ENCODE assay signal across 29 cellular contexts in the genomic region with DNA sequence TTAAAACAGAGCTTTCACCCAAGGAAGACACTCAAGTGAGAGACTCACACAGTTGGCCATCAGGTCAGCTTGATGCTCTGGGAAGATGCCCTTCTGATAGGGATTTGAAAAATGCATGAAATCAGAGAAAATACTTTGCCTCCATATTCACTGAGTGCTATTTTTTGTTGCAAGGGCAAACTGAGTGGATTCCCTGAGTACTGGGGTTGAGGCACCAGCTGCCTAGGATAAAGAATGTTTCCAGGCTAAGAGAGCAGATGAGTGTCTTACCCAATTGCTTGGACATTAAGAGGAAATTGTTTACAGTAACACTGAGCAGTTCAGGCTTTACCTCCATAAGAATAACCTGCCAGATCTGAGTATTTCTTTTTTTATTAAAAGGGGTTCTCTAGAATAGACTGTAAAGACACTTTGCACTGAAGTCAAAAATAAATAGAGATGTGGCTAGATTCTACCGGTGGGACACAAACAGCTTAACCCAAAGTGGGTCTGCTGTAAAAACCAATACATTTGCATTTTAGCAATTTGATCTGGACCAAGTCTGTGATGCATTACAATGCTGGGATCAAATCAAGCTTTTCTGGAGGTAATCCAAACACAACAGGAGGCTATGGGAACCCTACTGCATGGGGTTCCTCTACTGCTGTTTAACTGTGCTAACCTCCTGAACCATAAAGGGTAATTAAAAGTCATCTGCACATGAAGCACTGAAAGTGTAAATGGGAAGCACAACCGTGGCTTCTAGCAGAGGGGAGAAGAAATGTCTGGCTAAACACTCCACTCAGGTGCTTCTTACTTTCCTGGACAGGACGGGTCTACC.
DNase-seq lines count a peak whose midpoint lies in the region; ATAC-seq and TF ChIP-seq lines count a peak whose summit lies in the region.
"Had no signal": no experiment of that assay in that cellular context is flagged by ENCODE, and none has a peak within 500 bp of the region (broad histone marks: within the 10 kb centered on the region; RNA-seq: fewer than 3 reads in every experiment).

No MANE protein-coding gene starts in this region.

- H3K14ac ChIP-seq in IMR-90 (replicated peaks; ENCODE audit: low read depth, low read length) (0 out of 2 replicates have a peak overlapping the region, but pooled peaks have one; percentile 24), mesenchymal stem cell (ENCODE audit: low read length in 2 of 2) (no peak overlapping the region)

- H3K4ac ChIP-seq in IMR-90 (ENCODE audit: low read depth, low read length) (no peak overlapping the region), mesenchymal stem cell (ENCODE audit: low read depth in 1 of 2, low read length in 2 of 2) (peak overlapping the region in 1 of 2 experiments; percentile 35)

- CTCF ChIA-PET in IMR-90 (lab: Yijun Ruan, JAX) (interaction anchor here (0.8 to 1.2 kb wide), 3 partner anchors 15 to 22 kb away, joined by 3 read pairs; no protein-coding TSS in a partner anchor), OCI-LY7 (lab: Charles Lee; ENCODE audit: unreplicated experiment) (no interaction called here)

- TF ChIP-seq CTCF in IMR-90 (conservative IDR thresholded peaks at IDR 0.05; ENCODE audit: low read depth, low read length) = no peak
- no peak for TF ChIP-seq CTCF in OCI-LY7 (conservative IDR thresholded peaks at IDR 0.05; ENCODE audit: low read length)

- 0% methylated on average over 1 of the region's 3 CpGs; no CpG with 5 or more reads in 1 of the 2 experiments for WGBS in IMR-90 (ENCODE audit: extremely low coverage in 2 of 2, insufficient read length in 1 of 2), 2 experiments
- 80% methylated on average over 3 of the region's 3 CpGs for WGBS in mesenchymal stem cell

- H3K18ac ChIP-seq in IMR-90 (ENCODE audit: low read depth, low read length) = peak overlapping the region; percentile 60; the same call in 1 of the 2 replicates
- H3K18ac ChIP-seq in mesenchymal stem cell (ENCODE audit: low read depth in 1 of 2, low read length in 2 of 2) = peak overlapping the region in 1 of 2 experiments; percentile 19

- no peak overlapping the region for H4K5ac ChIP-seq in IMR-90 (ENCODE audit: low read depth, low read length)

- H2AK5ac ChIP-seq in IMR-90 (ENCODE audit: low read depth, low read length) (no peak overlapping the region), mesenchymal stem cell (ENCODE audit: low read length, severe bottlenecking) (no peak overlapping the region)

- H3K9ac ChIP-seq in IMR-90 (ENCODE audit: low read depth, low read length) (no peak overlapping the region), mesenchymal stem cell (ENCODE audit: low read length) (no peak overlapping the region)

- H4K8ac ChIP-seq in IMR-90 (ENCODE audit: low read depth in 2 of 2, low read length in 2 of 2) = no peak overlapping the region
- H4K8ac ChIP-seq in mesenchymal stem cell (ENCODE audit: low read length) = no peak overlapping the region

- H3K23ac ChIP-seq in IMR-90 (ENCODE audit: low read depth, low read length) (no peak overlapping the region), mesenchymal stem cell (ENCODE audit: low read length in 2 of 2) (no peak overlapping the region)

- H3K9me2 ChIP-seq in OCI-LY7 (ENCODE audit: insufficient read depth, low read length) = no peaks in the 10 kb centered on the region

- no peak for TF ChIP-seq POLR2A in IMR-90 (IDR thresholded peaks at IDR 0.05; ENCODE audit: low read depth, low read length)

- no peaks in the 10 kb centered on the region for H4K20me1 ChIP-seq in IMR-90 (ENCODE audit: insufficient read depth, low read length)
- no peaks in the 10 kb centered on the region for H4K20me1 ChIP-seq in OCI-LY7 (ENCODE audit: insufficient read depth, low read length)

- dilution Hi-C loops in IMR-90 (cut with HindIII; ENCODE audit: low sequenced_read_pairs, unreplicated experiment) = no loop called here

- in situ Hi-C loops in IMR-90 (cut with MboI; ENCODE audit: low sequenced_read_pairs) = loop anchor here (10.0 kb wide), 4 partner anchors 561 to 1301 kb away; no protein-coding TSS in a partner anchor

- H3K36me3 ChIP-seq in IMR-90 (ENCODE audit: control insufficient read depth, insufficient read depth, low read length) (no peaks in the 10 kb centered on the region), OCI-LY7 (ENCODE audit: insufficient read depth, low read length) (no peaks in the 10 kb centered on the region), mesenchymal stem cell (ENCODE audit: control insufficient read depth in 1 of 2, insufficient read depth in 2 of 2, low read depth in 1 of 2, low read length in 2 of 2) (no peaks in the 10 kb centered on the region)
- H3K36me3 ChIP-seq: gastrocnemius medialis, prostate gland had no signal

- H2BK12ac ChIP-seq in mesenchymal stem cell (ENCODE audit: low read length in 2 of 2) = peak overlapping the region in 1 of 2 experiments; percentile 59

- no peaks in the 10 kb centered on the region for H3K9me1 ChIP-seq in IMR-90 (ENCODE audit: insufficient read depth, low read length)

- H3K9me3 ChIP-seq in IMR-90 (ENCODE audit: control insufficient read depth, insufficient read depth, low read length) = no peaks in the 10 kb centered on the region
- H3K9me3 ChIP-seq in OCI-LY7 (ENCODE audit: low read length) = no peaks in the 10 kb centered on the region; the same call in 1 of the 2 replicates
- H3K9me3 ChIP-seq in mesenchymal stem cell (ENCODE audit: control insufficient read depth, low read length) = no peaks in the 10 kb centered on the region
- H3K9me3 ChIP-seq: gastrocnemius medialis, prostate gland had no signal

- H3K27me3 Mint-ChIP-seq in stimulated activated naive CD8-positive, alpha-beta T cell treated with anti-CD3 and anti-CD28 coated beads, Interleukin-15, amount 100 ng/mL, for 72 hours = peaks cover 32% of the 10 kb centered on the region
- H3K27me3 Mint-ChIP-seq: memory B cell had no signal

- H3K4me3 ChIP-seq in IMR-90 (ENCODE audit: insufficient read depth, low read depth, low read length) (no peak overlapping the region), OCI-LY7 (ENCODE audit: low read depth, low read length, poor library complexity, severe bottlenecking) (peak overlapping the region; percentile 27), mesenchymal stem cell (ENCODE audit: insufficient read depth in 1 of 2, low read depth in 1 of 2, low read length in 2 of 2) (no peak overlapping the region)
- H3K4me3 ChIP-seq: gastrocnemius medialis, K562, prostate gland had no signal

- TF ChIP-seq RAD21 in IMR-90 (IDR thresholded peaks at IDR 0.05; ENCODE audit: low read length) = no peak

- intact Hi-C loops in IMR-90 (cut with micrococcal nuclease) = loop anchor here (2.0 kb wide), 1 partner anchor 15 kb away; no protein-coding TSS in a partner anchor
- intact Hi-C loops in OCI-LY7 (cut with micrococcal nuclease; ENCODE audit: unreplicated experiment) = loop anchor here (1.0 to 5.0 kb wide), 4 partner anchors 20 to 504 kb away; no protein-coding TSS in a partner anchor

- DNase-seq in DMS 273 (lab: John Stamatoyannopoulos, UW; ENCODE audit: unreplicated experiment) (peak; percentile 52), DMS 273 treated with DMSO at 0.1 percent for 48 hours (lab: John Stamatoyannopoulos, UW) (no peak), IMR-90 (peak; percentile 21), OCI-LY7 (ENCODE audit: low spot score) (peak; percentile 72), mesenchymal stem cell (peak; percentile 61), EL (no peak)
- no peak for DNase-seq in stimulated activated naive CD8-positive, alpha-beta T cell treated with anti-CD3 and anti-CD28 coated beads, Interleukin-15, amount 100 ng/mL, for 72 hours
- DNase-seq: activated CD4-positive, alpha-beta T cell treated with anti-CD3 and anti-CD28 coated beads for 4 hours; activated CD8-positive, alpha-beta memory T cell treated with anti-CD3 and anti-CD28 coated beads for 24 hours; activated gamma-delta T cell; activated naive CD8-positive, alpha-beta T cell treated with anti-CD3 and anti-CD28 coated beads, Interleukin-2, amount 10 ng/mL, durations not matched to agents 7 days and 5 days; Calu3; central memory CD4-positive, alpha-beta T cell; gastrocnemius medialis; H7; hypothalamus; immature natural killer cell; MM.1S; NCI-H1417 treated with DMSO at 0.1 percent for 48 hours; nucleus accumbens; stimulated activated CD4-positive, alpha-beta T cell treated with anti-CD3 and anti-CD28 coated beads, Interleukin-4, amount 100 ng/mL, for 24 hours had no signal

- H2BK20ac ChIP-seq in IMR-90 (ENCODE audit: low read depth, low read length) = no peak overlapping the region

- H3K79me1 ChIP-seq in IMR-90 (ENCODE audit: low read depth in 1 of 2, low read length in 2 of 2) (no peaks in the 10 kb centered on the region), mesenchymal stem cell (replicated peaks; ENCODE audit: low read length, poor library complexity, severe bottlenecking) (no peaks in the 10 kb centered on the region)

- ATAC-seq in IMR-90 (ENCODE audit: low read depth) (peak; percentile 56), HG03175 (IDR thresholded peaks at IDR 0.05; ENCODE audit: unreplicated experiment) (no peak)
- ATAC-seq in stimulated activated naive CD8-positive, alpha-beta T cell treated with anti-CD3 and anti-CD28 coated beads, Interleukin-15, amount 100 ng/mL, for 72 hours = no peak
- ATAC-seq: gastrocnemius medialis; K562; sciatic nerve; stimulated activated effector memory CD8-positive, alpha-beta T cell treated with anti-CD3 and anti-CD28 coated beads, Interleukin-12 subunit alpha, Interleukin-12 subunit beta, amount 100 ng/mL, for 72 hours had no signal

- no peaks in the 10 kb centered on the region for H3K9me3 Mint-ChIP-seq in stimulated activated naive CD8-positive, alpha-beta T cell treated with anti-CD3 and anti-CD28 coated beads, Interleukin-15, amount 100 ng/mL, for 72 hours
- H3K9me3 Mint-ChIP-seq: activated naive CD8-positive, alpha-beta T cell treated with anti-CD3 and anti-CD28 coated beads, Interleukin-2, amount 10 ng/mL, durations not matched to agents 7 days and 5 days; memory B cell had no signal

- no peak overlapping the region for H4K91ac ChIP-seq in IMR-90 (ENCODE audit: insufficient read depth, low read depth, low read length)
- no peak overlapping the region for H4K91ac ChIP-seq in mesenchymal stem cell (ENCODE audit: low read length)

- H3K27ac ChIP-seq in IMR-90 (ENCODE audit: insufficient read depth, low read length) = no peak overlapping the region
- peak overlapping the region; percentile 94 for H3K27ac ChIP-seq in OCI-LY7 (ENCODE audit: low read depth, low read length, poor library complexity, severe bottlenecking)
- no peak overlapping the region for H3K27ac ChIP-seq in mesenchymal stem cell (ENCODE audit: low read length, poor library complexity, severe bottlenecking)
- H3K27ac ChIP-seq: 22Rv1, gastrocnemius medialis, prostate gland, VCaP had no signal

- no peak overlapping the region for H3K27ac Mint-ChIP-seq in stimulated activated naive CD8-positive, alpha-beta T cell treated with anti-CD3 and anti-CD28 coated beads, Interleukin-15, amount 100 ng/mL, for 72 hours
- H3K27ac Mint-ChIP-seq: activated naive CD8-positive, alpha-beta T cell treated with anti-CD3 and anti-CD28 coated beads, Interleukin-2, amount 10 ng/mL, durations not matched to agents 7 days and 5 days; immature natural killer cell; memory B cell; stimulated activated effector memory CD8-positive, alpha-beta T cell treated with anti-CD3 and anti-CD28 coated beads, Interleukin-12 subunit alpha, Interleukin-12 subunit beta, amount 100 ng/mL, for 72 hours had no signal

- H3K4me1 Mint-ChIP-seq in stimulated activated naive CD8-positive, alpha-beta T cell treated with anti-CD3 and anti-CD28 coated beads, Interleukin-15, amount 100 ng/mL, for 72 hours = no peaks in the 10 kb centered on the region
- H3K4me1 Mint-ChIP-seq: activated naive CD8-positive, alpha-beta T cell treated with anti-CD3 and anti-CD28 coated beads, Interleukin-2, amount 10 ng/mL, durations not matched to agents 7 days and 5 days; immature natural killer cell; memory B cell; stimulated activated effector memory CD8-positive, alpha-beta T cell treated with anti-CD3 and anti-CD28 coated beads, Interleukin-12 subunit alpha, Interleukin-12 subunit beta, amount 100 ng/mL, for 72 hours had no signal

- H3K79me2 ChIP-seq in OCI-LY7 (ENCODE audit: insufficient read depth, low read depth, low read length) = no peaks in the 10 kb centered on the region

- H3K27me3 ChIP-seq in IMR-90 (ENCODE audit: control insufficient read depth, insufficient read depth, low read length) (peaks cover 6% of the 10 kb centered on the region; the same call in 1 of the 2 replicates), mesenchymal stem cell (ENCODE audit: control insufficient read depth in 1 of 2, insufficient read depth in 1 of 2, low read length in 2 of 2) (peaks cover 0 to 32% of the 10 kb centered on the region in 2 experiments)
- H3K27me3 ChIP-seq: gastrocnemius medialis had no signal

- H2AK9ac ChIP-seq in IMR-90 (replicated peaks; ENCODE audit: low read depth, low read length, poor library complexity) = no peak overlapping the region

- H2BK5ac ChIP-seq in IMR-90 (ENCODE audit: low read depth, low read length, poor library complexity, severe bottlenecking) (no peak overlapping the region), mesenchymal stem cell (ENCODE audit: low read depth, low read length, poor library complexity, severe bottlenecking) (no peak overlapping the region)

- peak overlapping the region; percentile 33; the same call in 1 of the 3 replicates for H2BK15ac ChIP-seq in IMR-90 (ENCODE audit: low read depth, low read length)
- H2BK15ac ChIP-seq in mesenchymal stem cell (ENCODE audit: low read depth, poor library complexity, severe bottlenecking) = no peak overlapping the region

- POLR2A ChIA-PET in IMR-90 (lab: Charles Lee; ENCODE audit: unreplicated experiment) (no interaction called here), OCI-LY7 (lab: Charles Lee) (interaction anchor here (0.5 to 4.8 kb wide), 11 partner anchors 10 to 247 kb away, joined by 3 to 21 read pairs (median 3); no protein-coding TSS in a partner anchor)

- H2BK120ac ChIP-seq in IMR-90 (ENCODE audit: low read depth, low read length) = no peak overlapping the region
- no peak overlapping the region for H2BK120ac ChIP-seq in mesenchymal stem cell (ENCODE audit: low read depth, low read length)

- H3K4me1 ChIP-seq in IMR-90 (ENCODE audit: control insufficient read depth, insufficient read depth, low read length) = peaks cover 4% of the 10 kb centered on the region; the same call in 1 of the 2 replicates
- peaks cover 99% of the 10 kb centered on the region for H3K4me1 ChIP-seq in OCI-LY7 (ENCODE audit: insufficient read depth, low read length, poor library complexity, severe bottlenecking)
- no peaks in the 10 kb centered on the region for H3K4me1 ChIP-seq in mesenchymal stem cell (ENCODE audit: control insufficient read depth, insufficient read depth, low read depth, low read length)
- H3K4me1 ChIP-seq: gastrocnemius medialis, prostate gland had no signal

- H3K56ac ChIP-seq in IMR-90 (ENCODE audit: extremely low read depth, insufficient read depth, low read length) = no peak overlapping the region

- H2AFZ ChIP-seq in IMR-90 (replicated peaks; ENCODE audit: low read length, poor library complexity) = no peak overlapping the region
- H2AFZ ChIP-seq in OCI-LY7 (ENCODE audit: low read length) = peak overlapping the region; percentile 63; the same call in 1 of the 2 replicates
- H2AFZ ChIP-seq in mesenchymal stem cell (ENCODE audit: low read depth, low read length) = no peak overlapping the region

- BruUV-seq in IMR-90 (replicated peaks; lab: Mats Ljungman, UMichigan) (no TSS peak), OCI-LY7 (replicated peaks; lab: Mats Ljungman, UMichigan) (TSS peak; percentile 72)

- no peak overlapping the region for H3K4me3 Mint-ChIP-seq in stimulated activated naive CD8-positive, alpha-beta T cell treated with anti-CD3 and anti-CD28 coated beads, Interleukin-15, amount 100 ng/mL, for 72 hours
- H3K4me3 Mint-ChIP-seq: activated naive CD8-positive, alpha-beta T cell treated with anti-CD3 and anti-CD28 coated beads, Interleukin-2, amount 10 ng/mL, durations not matched to agents 7 days and 5 days; immature natural killer cell; memory B cell; stimulated activated effector memory CD8-positive, alpha-beta T cell treated with anti-CD3 and anti-CD28 coated beads, Interleukin-12 subunit alpha, Interleukin-12 subunit beta, amount 100 ng/mL, for 72 hours had no signal

- H3K4me2 ChIP-seq in IMR-90 (ENCODE audit: low read depth, low read length) = peak overlapping the region; percentile 26; the same call in 1 of the 2 replicates
- peak overlapping the region; percentile 60 for H3K4me2 ChIP-seq in OCI-LY7 (ENCODE audit: low read length)
- no peak overlapping the region for H3K4me2 ChIP-seq in mesenchymal stem cell (ENCODE audit: low read length, poor library complexity, severe bottlenecking)

Comparison
In these comparisons a context has a peak if more than half of its experiments do, and no peak if none do; other contexts are left out.
1. DNase-seq: peak in DMS 273 (single experiment), IMR-90 (single experiment), OCI-LY7 (single experiment) and mesenchymal stem cell (single experiment); none in DMS 273 treated with DMSO at 0.1 percent for 48 hours (single experiment), EL (single experiment) and stimulated activated naive CD8-positive, alpha-beta T cell treated with anti-CD3 and anti-CD28 coated beads, Interleukin-15, amount 100 ng/mL, for 72 hours (0 of 2).